Comparison of ENCODE assay signal across 8 cellular contexts in genomic region chr17:3695723-3696411, GRCh38. TPM values are rescaled to one million over a fixed set of nuclear protein-coding genes. Genes with fewer than 3 reads are reported as not detected.
DNase-seq lines count a peak whose midpoint lies in the region; ATAC-seq, FAIRE-seq and TF ChIP-seq lines count a peak whose summit lies in the region.

A gene with protein sequence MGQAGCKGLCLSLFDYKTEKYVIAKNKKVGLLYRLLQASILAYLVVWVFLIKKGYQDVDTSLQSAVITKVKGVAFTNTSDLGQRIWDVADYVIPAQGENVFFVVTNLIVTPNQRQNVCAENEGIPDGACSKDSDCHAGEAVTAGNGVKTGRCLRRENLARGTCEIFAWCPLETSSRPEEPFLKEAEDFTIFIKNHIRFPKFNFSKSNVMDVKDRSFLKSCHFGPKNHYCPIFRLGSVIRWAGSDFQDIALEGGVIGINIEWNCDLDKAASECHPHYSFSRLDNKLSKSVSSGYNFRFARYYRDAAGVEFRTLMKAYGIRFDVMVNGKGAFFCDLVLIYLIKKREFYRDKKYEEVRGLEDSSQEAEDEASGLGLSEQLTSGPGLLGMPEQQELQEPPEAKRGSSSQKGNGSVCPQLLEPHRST (minus strand): TSS chr17:3696155. CDS start chr17:3696005, 150 bp downstream.

- H4K20me1 ChIP-seq in SU-DHL-6 (ENCODE audit: low read depth, low read length), result no peaks in the 10 kb centered on the region

- H3K36me3 ChIP-seq in SU-DHL-6 (ENCODE audit: low read length) (no peaks in the 10 kb centered on the region), brain microvascular endothelial cell (replicated peaks) (no peaks in the 10 kb centered on the region)

- TF ChIP-seq CTCF in 22Rv1 (IDR thresholded peaks at IDR 0.05) (no peak), SU-DHL-6 (IDR thresholded peaks at IDR 0.05; ENCODE audit: insufficient read depth, low read length, poor library complexity, severe bottlenecking) (no peak), brain microvascular endothelial cell (IDR thresholded peaks at IDR 0.05; ENCODE audit: low read depth, low read length, missing control alignments) (no peak)

- in situ Hi-C loops in brain microvascular endothelial cell (cut with HindIII; ENCODE audit: low pct_ligation_motif_present, low sequenced_read_pairs), result no loop called here

- H3K9me3 ChIP-seq in SU-DHL-6 (ENCODE audit: insufficient read depth, low read length), result no peaks in the 10 kb centered on the region

- intact Hi-C loops in left colon (cut with DNase I, micrococcal nuclease), result no loop called here

- H3F3A ChIP-seq in SU-DHL-6 (ENCODE audit: insufficient read depth), result peaks cover 13% of the 10 kb centered on the region

- peak within 1 kb of the TSS; percentile 91 for H3K4me2 ChIP-seq in SU-DHL-6 (ENCODE audit: low read depth, low read length, poor library complexity, severe bottlenecking)

- H3K79me2 ChIP-seq in SU-DHL-6 (ENCODE audit: insufficient read depth, low read length), result peaks cover 32% of the 10 kb centered on the region

- H3K9me2 ChIP-seq in SU-DHL-6 (replicated peaks; ENCODE audit: insufficient read depth, low read length), result no peaks in the 10 kb centered on the region

- H3K27ac ChIP-seq in 22Rv1 (peak within 1 kb of the TSS; percentile 65), SU-DHL-6 (ENCODE audit: low read depth, low read length) (peak within 1 kb of the TSS; percentile 68), brain microvascular endothelial cell (no peak within 1 kb of the TSS)

- peak; percentile 94 for FAIRE-seq in GM19239 (lab: Jason Lieb, UNC)

- H3K4me3 ChIP-seq in SU-DHL-6 (ENCODE audit: insufficient read depth, low read length, poor library complexity, severe bottlenecking) (peak within 1 kb of the TSS; percentile 81), brain microvascular endothelial cell (ENCODE audit: low read depth, low read length) (peak within 1 kb of the TSS; percentile 60)

- H3K27me3 ChIP-seq in SU-DHL-6 (ENCODE audit: low read length) (no peaks in the 10 kb centered on the region), brain microvascular endothelial cell (replicated peaks) (no peaks in the 10 kb centered on the region)

- H3K9ac ChIP-seq in SU-DHL-6 (ENCODE audit: low read length), result peak within 1 kb of the TSS; percentile 73

- peak; percentile 48 for ATAC-seq in left colon

- peak within 1 kb of the TSS; percentile 58 for H2AFZ ChIP-seq in SU-DHL-6 (ENCODE audit: low read depth, low read length, severe bottlenecking)

- DNase-seq in GM19239 (ENCODE audit: insufficient read length, low spot score) (peak; percentile 30), brain microvascular endothelial cell (no peak), left colon (peak in 1 of 2 donors; percentile 41), mucosa of gallbladder (ENCODE audit: low spot score) (no peak), D341Med (ENCODE audit: low spot score) (no peak)
- DNase-seq in stimulated activated CD8-positive, alpha-beta memory T cell treated with anti-CD3 and anti-CD28 coated beads, Interleukin-15, amount 100 ng/mL, for 48 hours (ENCODE audit: low read depth in 2 of 2), result peak; percentile 13 to 32

RNA-seq across cellular contexts. Expression of the gene that starts here (rescaled TPM):
- total RNA-seq in left colon (1 to 10 TPM; 1.6 to 2.6 TPM), mucosa of gallbladder (2.0 TPM)

Comparison
In these comparisons a context has a peak if more than half of its experiments do, and no peak if none do; other contexts are left out.
1. DNase-seq: peak in GM19239 (single experiment) and stimulated activated CD8-positive, alpha-beta memory T cell treated with anti-CD3 and anti-CD28 coated beads, Interleukin-15, amount 100 ng/mL, for 48 hours (2 of 2); none in brain microvascular endothelial cell (single experiment), mucosa of gallbladder (single experiment) and D341Med (single experiment).